Comparison of ENCODE assay signal across 1 cellular context in the genomic region with DNA sequence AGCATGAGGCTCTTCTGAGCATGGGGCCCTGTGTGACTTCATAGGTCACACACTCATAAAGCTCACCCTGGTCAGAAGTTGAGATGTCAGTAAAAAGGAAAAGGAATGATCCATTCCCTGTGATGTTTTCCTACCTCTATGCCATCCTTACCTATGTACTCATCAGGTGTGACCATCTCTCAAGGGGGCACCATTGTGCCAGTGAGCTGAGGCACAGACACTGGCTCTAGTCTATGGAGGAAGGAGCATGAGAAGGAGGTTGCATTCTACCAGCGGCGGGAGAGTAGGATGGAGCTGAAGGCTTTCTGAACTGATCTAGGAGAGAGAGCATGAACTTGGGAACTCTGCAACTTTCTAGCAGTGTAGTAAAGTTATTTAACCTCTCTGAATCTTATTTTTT.
TF ChIP-seq lines count a peak whose summit lies in the region.

No MANE protein-coding gene starts in this region.

TF ChIP-seq in Ishikawa, 13 proteins besides CTCF, POLR2A, EP300 and RAD21 (continued from another document):
- TF ChIP-seq, protein P1, sequence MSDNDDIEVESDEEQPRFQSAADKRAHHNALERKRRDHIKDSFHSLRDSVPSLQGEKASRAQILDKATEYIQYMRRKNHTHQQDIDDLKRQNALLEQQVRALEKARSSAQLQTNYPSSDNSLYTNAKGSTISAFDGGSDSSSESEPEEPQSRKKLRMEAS (IDR thresholded peaks at IDR 0.05) = no peak
- no peak for TF ChIP-seq TAF1 (IDR thresholded peaks at IDR 0.05; ENCODE audit: low read depth)
